29 cellular contexts compared by ENCODE assay signal in the genomic region with DNA sequence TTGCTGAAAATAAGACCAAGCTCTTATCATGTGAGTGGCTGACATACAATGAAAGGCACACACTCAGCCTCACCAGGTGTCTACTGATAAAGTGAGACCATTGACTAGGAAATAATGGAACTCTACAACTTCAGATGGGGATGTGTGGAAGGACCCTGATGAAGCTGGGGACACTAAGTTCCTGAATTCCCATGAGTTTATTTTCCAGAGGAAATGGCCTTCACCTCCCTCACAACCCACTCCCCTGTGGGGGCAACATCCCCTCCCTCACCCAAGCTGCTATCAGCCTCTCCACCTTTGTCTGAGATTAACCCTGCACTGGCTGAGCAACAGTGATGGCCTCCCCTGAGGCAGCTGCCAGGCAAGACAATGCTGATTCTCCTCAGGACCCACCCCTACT.
"Had no signal": no experiment of that assay in that cellular context is flagged by ENCODE, and none has a peak within 500 bp of the region (broad histone marks: within the 10 kb centered on the region; RNA-seq: fewer than 3 reads in every experiment).

No MANE protein-coding gene starts in this region.

- H3K27ac ChIP-seq: left lung, lower lobe of right lung, neural progenitor cell, ovary, right atrium auricular region, right lobe of liver, suprapubic skin, thoracic aorta, tibial artery, upper lobe of right lung had no signal

- H3K4me1 ChIP-seq: left lung, lower lobe of right lung, right atrium auricular region, right lobe of liver, suprapubic skin, tibial artery, upper lobe of right lung had no signal

- ATAC-seq: left colon, left lung, lower lobe of right lung, natural killer cell, right lobe of liver, upper lobe of right lung had no signal

- H3K4me1 Mint-ChIP-seq: immature natural killer cell, mesothelial cell of epicardium, naive B cell, natural killer cell had no signal

- DNase-seq: hypothalamus; immature natural killer cell; kidney; left colon; left lung; lower lobe of right lung; mammary epithelial cell; mesenchymal stem cell; naive B cell; natural killer cell; nephron progenitor cell; ovary; right lobe of liver; stimulated activated CD4-positive, alpha-beta T cell treated with anti-CD3 and anti-CD28 coated beads, Interleukin-1b, Interleukin-23, amount 100 ng/mL, for 48 hours; stimulated activated CD4-positive, alpha-beta T cell treated with anti-CD3 and anti-CD28 coated beads, Interleukin-2, amount 100 ng/mL, for 48 hours; stimulated activated CD4-positive, alpha-beta T cell treated with anti-CD3 and anti-CD28 coated beads, Interleukin-4, amount 100 ng/mL, for 4 hours; stimulated activated CD8-positive, alpha-beta memory T cell treated with anti-CD3 and anti-CD28 coated beads, Interleukin-4, amount 100 ng/mL, for 48 hours; stimulated activated naive CD4-positive, alpha-beta T cell; tibial artery; trophoblast cell; upper lobe of right lung had no signal

- H3K4me3 Mint-ChIP-seq: immature natural killer cell; mesothelial cell of epicardium; naive B cell; natural killer cell; nephron progenitor cell; neural progenitor cell; stimulated activated naive CD8-positive, alpha-beta T cell treated with anti-CD3 and anti-CD28 coated beads, Interleukin-15, Interleukin-2, amounts not matched to agents 100 ng/mL and 50 ng/mL, for 24 hours had no signal

- H3K4me3 ChIP-seq: left lung, lower lobe of right lung, neural progenitor cell, ovary, right atrium auricular region, right lobe of liver, smooth muscle cell, suprapubic skin, thoracic aorta, tibial artery, upper lobe of right lung had no signal

- H3K27ac Mint-ChIP-seq: immature natural killer cell, mesothelial cell of epicardium, naive B cell, natural killer cell, nephron progenitor cell, neural progenitor cell, progenitor cell of endocrine pancreas had no signal

- H3K27me3 ChIP-seq: left lung, neural progenitor cell, ovary, right atrium auricular region, right lobe of liver, suprapubic skin, tibial artery, upper lobe of right lung had no signal

- H3K9me3 Mint-ChIP-seq: immature natural killer cell; natural killer cell; stimulated activated naive CD8-positive, alpha-beta T cell treated with anti-CD3 and anti-CD28 coated beads, Interleukin-15, Interleukin-2, amounts not matched to agents 100 ng/mL and 50 ng/mL, for 24 hours had no signal

- H3K9me3 ChIP-seq: left lung, lower lobe of right lung, right atrium auricular region, right lobe of liver, suprapubic skin, thoracic aorta, tibial artery, upper lobe of right lung had no signal

- H3K27me3 Mint-ChIP-seq: progenitor cell of endocrine pancreas; stimulated activated naive CD8-positive, alpha-beta T cell treated with anti-CD3 and anti-CD28 coated beads, Interleukin-15, Interleukin-2, amounts not matched to agents 100 ng/mL and 50 ng/mL, for 24 hours had no signal

- H3K36me3 ChIP-seq: left lung, lower lobe of right lung, neural progenitor cell, ovary, right atrium auricular region, right lobe of liver, suprapubic skin, thoracic aorta, tibial artery, upper lobe of right lung had no signal

- H3K36me3 Mint-ChIP-seq: immature natural killer cell, mesothelial cell of epicardium, naive B cell, natural killer cell, neural progenitor cell had no signal

- H3K9ac ChIP-seq: neural progenitor cell had no signal
